8 cellular contexts compared by ENCODE assay signal in genomic region chrX:19840899-19841648, GRCh38. TPM values are rescaled to one million over a fixed set of nuclear protein-coding genes. Genes with fewer than 3 reads are reported as not detected.
A peak's percentile ranks its signal among the peaks of the same experiment; 100 is the strongest.
DNase-seq lines count a peak whose midpoint lies in the region; ATAC-seq, FAIRE-seq and TF ChIP-seq lines count a peak whose summit lies in the region.

No MANE protein-coding gene starts in this region.

- H2AFZ ChIP-seq in endothelial cell of umbilical vein (ENCODE audit: low read depth, low read length) = no peak overlapping the region
- H2AFZ ChIP-seq in osteoblast (ENCODE audit: low read length) = no peak overlapping the region

- CTCF ChIA-PET in endothelial cell of umbilical vein (lab: Charles Lee) = no interaction called here

- H3K4me2 ChIP-seq in endothelial cell of umbilical vein (ENCODE audit: insufficient read depth, low read length) = no peak overlapping the region
- no peak overlapping the region for H3K4me2 ChIP-seq in osteoblast (ENCODE audit: insufficient read depth, low read length)

- peak; percentile 8 for FAIRE-seq in endothelial cell of umbilical vein (lab: Jason Lieb, UNC)
- FAIRE-seq in RCC 7860 (lab: Jason Lieb, UNC) = no peak

- TF ChIP-seq CTCF in endothelial cell of umbilical vein (IDR thresholded peaks at IDR 0.05; ENCODE audit: extremely low read depth in 1 of 2, insufficient read depth in 1 of 2, low read depth in 1 of 2, low read length in 2 of 2) (no peak), osteoblast (IDR thresholded peaks at IDR 0.05; ENCODE audit: extremely low read depth, low read depth, low read length) (no peak)

- no peak overlapping the region for H3K9ac ChIP-seq in endothelial cell of umbilical vein (replicated peaks; ENCODE audit: extremely low read depth, insufficient read depth, low read length)

- no peaks in the 10 kb centered on the region for H3K9me1 ChIP-seq in endothelial cell of umbilical vein (replicated peaks; ENCODE audit: control insufficient read depth, extremely low read depth, insufficient read depth, low read length)

- no peaks in the 10 kb centered on the region for H4K20me1 ChIP-seq in endothelial cell of umbilical vein (replicated peaks; ENCODE audit: control insufficient read depth, extremely low read depth, insufficient read depth, low read length)
- H4K20me1 ChIP-seq in osteoblast (ENCODE audit: insufficient read depth, low read length) = no peaks in the 10 kb centered on the region

- no peaks in the 10 kb centered on the region for H3K79me2 ChIP-seq in endothelial cell of umbilical vein (ENCODE audit: control insufficient read depth, insufficient read depth, low read length)
- H3K79me2 ChIP-seq in osteoblast (ENCODE audit: insufficient read depth, low read length) = no peaks in the 10 kb centered on the region

- intact Hi-C loops in endothelial cell of umbilical vein (cut with micrococcal nuclease) = no loop called here

- H3K4me1 ChIP-seq in endothelial cell of umbilical vein (ENCODE audit: control insufficient read depth, extremely low read depth, insufficient read depth, low read length) (no peaks in the 10 kb centered on the region), osteoblast (ENCODE audit: insufficient read depth, low read length) (no peaks in the 10 kb centered on the region)

- H3K27ac ChIP-seq in endothelial cell of umbilical vein (ENCODE audit: insufficient read depth, low read depth, low read length) = no peak overlapping the region
- H3K27ac ChIP-seq in osteoblast (ENCODE audit: low read depth, low read length) = no peak overlapping the region

- dilution Hi-C loops in endothelial cell of umbilical vein (cut with MboI; ENCODE audit: extremely low pct_ligation_motif_present, low sequenced_read_pairs) = no loop called here

- POLR2A ChIA-PET in endothelial cell of umbilical vein (lab: Charles Lee) = no interaction called here

- no peak overlapping the region for H3K4me3 ChIP-seq in endothelial cell of umbilical vein (replicated peaks in 1 of 3; ENCODE audit: insufficient read depth in 1 of 3, low read depth in 1 of 3, low read length in 3 of 3)
- no peak overlapping the region for H3K4me3 ChIP-seq in osteoblast (ENCODE audit: insufficient read depth, low read length)

- peak; percentile 50 for ATAC-seq in GM19023 (IDR thresholded peaks at IDR 0.05; ENCODE audit: unreplicated experiment)
- peak; percentile 46 for ATAC-seq in HG02870 (IDR thresholded peaks at IDR 0.05; ENCODE audit: unreplicated experiment)

- H3K27me3 ChIP-seq in endothelial cell of umbilical vein (ENCODE audit: control insufficient read depth in 2 of 2, insufficient read depth in 2 of 2, low read length in 2 of 2) = no peaks in the 10 kb centered on the region
- H3K27me3 ChIP-seq in osteoblast (ENCODE audit: insufficient read depth, low read length) = no peaks in the 10 kb centered on the region

- DNase-seq in OCI-M1 (lab: John Stamatoyannopoulos, UW) (peak; percentile 80), endothelial cell of umbilical vein (ENCODE audit: low read depth, low spot score) (no peak), osteoblast (ENCODE audit: insufficient read length, low spot score, missing footprints) (no peak), hippocampal formation (lab: John Stamatoyannopoulos, UW) (no peak), RCC 7860 (ENCODE audit: low spot score) (no peak), NCI-H146 (lab: John Stamatoyannopoulos, UW) (no peak)

- H3K36me3 ChIP-seq in endothelial cell of umbilical vein (ENCODE audit: control insufficient read depth in 2 of 2, extremely low read depth in 1 of 2, insufficient read depth in 2 of 2, low read length in 2 of 2) = no peaks in the 10 kb centered on the region
- no peaks in the 10 kb centered on the region for H3K36me3 ChIP-seq in osteoblast (ENCODE audit: insufficient read depth, low read length)

- no TSS peak for BruUV-seq in endothelial cell of umbilical vein (replicated peaks; lab: Mats Ljungman, UMichigan)

- no peak for TF ChIP-seq POLR2A in endothelial cell of umbilical vein (IDR thresholded peaks at IDR 0.05; ENCODE audit: low read depth, low read length)

- no peaks in the 10 kb centered on the region for H3K9me3 ChIP-seq in endothelial cell of umbilical vein (replicated peaks; ENCODE audit: control insufficient read depth, insufficient read depth, low read length)
- H3K9me3 ChIP-seq in osteoblast (ENCODE audit: low read depth, low read length) = no peaks in the 10 kb centered on the region

TF ChIP-seq in endothelial cell of umbilical vein, 7 proteins besides CTCF, POLR2A, EP300 and RAD21:
- TF ChIP-seq GATA2 (IDR thresholded peaks at IDR 0.05; ENCODE audit: insufficient read depth, insufficient read length, low read depth, low read length) (no peak), FOS (IDR thresholded peaks at IDR 0.05; ENCODE audit: borderline replicate concordance, insufficient read depth, low read length) (no peak), MYC (IDR thresholded peaks at IDR 0.05; ENCODE audit: low read depth, low read length) (no peak), JUN (IDR thresholded peaks at IDR 0.05; ENCODE audit: borderline replicate concordance, insufficient read depth, insufficient read length, low read depth) (no peak), EZH2 (IDR thresholded peaks at IDR 0.05; ENCODE audit: borderline replicate concordance, low read depth, low read length, severe bottlenecking) (no peak), MAX (IDR thresholded peaks at IDR 0.05; ENCODE audit: insufficient read depth, insufficient read length) (no peak), POLR2AphosphoS5 (IDR thresholded peaks at IDR 0.05; ENCODE audit: insufficient read depth, low read depth, low read length) (no peak)

RNA-seq across cellular contexts. Expression of gene SH3KBP1, which starts 46.3 kb away (rescaled TPM):
- total RNA-seq in endothelial cell of umbilical vein (17.2 and 18.4 TPM in 2 replicates), osteoblast (32.6 and 35.1 TPM in 2 replicates)
- polyA plus RNA-seq in endothelial cell of umbilical vein = 4.0 and 5.3 TPM in 2 replicates
- 7.5 and 11.8 TPM in 2 replicates for polyA plus RNA-seq in endothelial cell of umbilical vein (2011; cell fraction: cytosol; rRNA removed)
- 7.3 and 11.3 TPM in 2 replicates for polyA plus RNA-seq in endothelial cell of umbilical vein (2011; cell fraction: nucleus; rRNA removed)
- polyA plus RNA-seq in endothelial cell of umbilical vein (2012) = 24.7 and 32.0 TPM in 2 replicates
- 12.9 and 16.7 TPM in 2 replicates for polyA minus RNA-seq in endothelial cell of umbilical vein
- 18.1 TPM for polyA minus RNA-seq in endothelial cell of umbilical vein (2011; cell fraction: cytosol; rRNA and poly(A)+ RNA removed)
- polyA minus RNA-seq in endothelial cell of umbilical vein (2011; cell fraction: nucleus; rRNA and poly(A)+ RNA removed) = 7.6 and 9.5 TPM in 2 replicates
